ENCODE assay signal across 3 cellular contexts in genomic region chr19:3950871-3951861, GRCh38.
TF ChIP-seq lines count a peak whose summit lies in the region.

No MANE protein-coding gene starts in this region.

TF ChIP-seq in SK-N-SH treated with all-trans-retinoic acid at 6 μM for 48 hours, 23 proteins besides CTCF, POLR2A, EP300 and RAD21:
- TF ChIP-seq GLIS3 (CRISPR knock-in tag; IDR thresholded peaks at IDR 0.05), result no peak

TF ChIP-seq in SK-N-SH, 30 proteins besides CTCF, POLR2A, EP300 and RAD21:
- TF ChIP-seq POLR2AphosphoS5 (IDR thresholded peaks at IDR 0.05; ENCODE audit: low read depth, low read length) (no peak), SMC3 (IDR thresholded peaks at IDR 0.05; ENCODE audit: low read depth, low read length) (no peak), IRF3 (IDR thresholded peaks at IDR 0.05; ENCODE audit: low read depth, low read length) (no peak), NFIC (IDR thresholded peaks at IDR 0.05; ENCODE audit: borderline replicate concordance) (no peak)
TF ChIP-seq in SK-N-SH: peak in this region for 0.

TF ChIP-seq in GM12878, 131 proteins besides CTCF, POLR2A, EP300 and RAD21:
- no peak for TF ChIP-seq E2F8 (IDR thresholded peaks at IDR 0.05; ENCODE audit: low read depth, partially characterized antibody)
- no peak for TF ChIP-seq ELK1 (IDR thresholded peaks at IDR 0.05; ENCODE audit: low read depth, low read length)
- no peak for TF ChIP-seq TAF1 (IDR thresholded peaks at IDR 0.05; ENCODE audit: borderline replicate concordance, low read depth, low read length)
- no peak for TF ChIP-seq NRF1 (conservative IDR thresholded peaks at IDR 0.05; ENCODE audit: low read depth, low read length)
- TF ChIP-seq CBX3 (IDR thresholded peaks at IDR 0.05; ENCODE audit: borderline replicate concordance, low read depth), result no peak
- TF ChIP-seq MLLT1 (IDR thresholded peaks at IDR 0.05), result no peak
